In the genomic region with DNA sequence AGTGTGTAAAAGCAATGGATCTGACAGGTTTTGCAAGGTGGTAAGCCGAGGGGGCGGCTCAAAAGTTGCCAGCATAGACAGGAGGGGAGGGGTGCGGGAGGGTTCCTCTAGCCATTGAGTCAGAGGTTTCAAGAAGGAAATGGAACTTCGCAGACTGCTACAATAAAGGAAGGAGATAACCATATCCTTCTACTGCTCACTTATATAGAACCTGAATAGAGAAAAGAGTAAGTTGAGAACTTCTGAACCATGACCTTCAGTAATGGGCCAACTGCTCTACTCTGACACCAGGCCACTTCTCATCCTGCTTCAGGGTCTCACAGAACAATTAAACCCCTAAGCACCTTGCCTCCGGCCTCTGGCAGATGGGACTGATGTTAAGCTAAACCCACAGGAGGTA, we compare ENCODE assay signal across 8 cellular contexts. TPM values are rescaled to one million over a fixed set of nuclear protein-coding genes. Genes with fewer than 3 reads are reported as not detected.
DNase-seq lines count a peak whose midpoint lies in the region; ATAC-seq and TF ChIP-seq lines count a peak whose summit lies in the region.

No MANE protein-coding gene starts in this region.

- H3K79me1 ChIP-seq in mesenchymal stem cell (replicated peaks; ENCODE audit: low read length, poor library complexity, severe bottlenecking): no peaks in the 10 kb centered on the region

- H3K9me2 ChIP-seq in MM.1S (replicated peaks; ENCODE audit: insufficient read depth, low read length) (no peaks in the 10 kb centered on the region), Karpas-422 (replicated peaks; ENCODE audit: insufficient read depth, low read length) (no peaks in the 10 kb centered on the region)

- no peak overlapping the region for H4K91ac ChIP-seq in mesenchymal stem cell (ENCODE audit: low read length)

- no peak overlapping the region for H2AK5ac ChIP-seq in mesenchymal stem cell (ENCODE audit: low read length, severe bottlenecking)

- H2BK12ac ChIP-seq in mesenchymal stem cell (ENCODE audit: low read length in 2 of 2): no peak overlapping the region

- no peaks in the 10 kb centered on the region for H3K79me2 ChIP-seq in MM.1S (ENCODE audit: low read length)
- H3K79me2 ChIP-seq in Karpas-422 (ENCODE audit: low read length): no peaks in the 10 kb centered on the region

- DNase-seq in MM.1S (peak; percentile 49), mesenchymal stem cell (no peak), foreskin melanocyte (no peak), DMS 273 treated with DMSO at 0.1 percent for 48 hours (lab: John Stamatoyannopoulos, UW) (no peak), OCI-M2 (lab: John Stamatoyannopoulos, UW; ENCODE audit: unreplicated experiment) (no peak), Karpas-422 (no peak)

- H3K4me1 ChIP-seq in MM.1S (ENCODE audit: low read length) (0 out of 2 replicates have a peak, but pooled peaks cover 8% of the 10 kb centered on the region), mesenchymal stem cell (ENCODE audit: control insufficient read depth, insufficient read depth, low read depth, low read length) (peaks cover 8% of the 10 kb centered on the region), Karpas-422 (ENCODE audit: low read length) (peaks cover 24% of the 10 kb centered on the region)

- H3K9me3 ChIP-seq in MM.1S (replicated peaks; ENCODE audit: insufficient read depth, low read length) (no peaks in the 10 kb centered on the region), mesenchymal stem cell (ENCODE audit: control insufficient read depth, low read length) (no peaks in the 10 kb centered on the region), Karpas-422 (ENCODE audit: low read length) (no peaks in the 10 kb centered on the region)

- H3K4me2 ChIP-seq in MM.1S (ENCODE audit: low read depth, low read length) (peak overlapping the region; percentile 24; the same call in 1 of the 2 replicates), mesenchymal stem cell (ENCODE audit: low read length, poor library complexity, severe bottlenecking) (no peak overlapping the region), Karpas-422 (ENCODE audit: low read depth, low read length, poor library complexity, severe bottlenecking) (no peak overlapping the region)

- TF ChIP-seq CTCF in MM.1S (IDR thresholded peaks at IDR 0.05; ENCODE audit: low read length): no peak

- H2AFZ ChIP-seq in MM.1S (ENCODE audit: low read length) (no peak overlapping the region), mesenchymal stem cell (ENCODE audit: low read depth, low read length) (no peak overlapping the region), Karpas-422 (ENCODE audit: low read length) (no peak overlapping the region)

- no peaks in the 10 kb centered on the region for H4K20me1 ChIP-seq in MM.1S (ENCODE audit: insufficient read depth, low read length)
- no peaks in the 10 kb centered on the region for H4K20me1 ChIP-seq in Karpas-422 (ENCODE audit: insufficient read depth, low read depth, low read length)

- H4K8ac ChIP-seq in mesenchymal stem cell (ENCODE audit: low read length): no peak overlapping the region

- H3K27ac ChIP-seq in MM.1S (ENCODE audit: low read length) (peak overlapping the region; percentile 25; the same call in 1 of the 2 replicates), mesenchymal stem cell (ENCODE audit: low read length, poor library complexity, severe bottlenecking) (no peak overlapping the region), Karpas-422 (ENCODE audit: low read length) (no peak overlapping the region)

- H3K14ac ChIP-seq in mesenchymal stem cell (ENCODE audit: low read length in 2 of 2): no peak overlapping the region

- H3K27me3 ChIP-seq in MM.1S (replicated peaks; ENCODE audit: insufficient read depth, low read length) (no peaks in the 10 kb centered on the region), mesenchymal stem cell (ENCODE audit: control insufficient read depth in 1 of 2, insufficient read depth in 1 of 2, low read length in 2 of 2) (no peaks in the 10 kb centered on the region), Karpas-422 (ENCODE audit: low read length) (no peaks in the 10 kb centered on the region)

- H3K36me3 ChIP-seq in MM.1S (replicated peaks; ENCODE audit: insufficient read depth, low read length) (no peaks in the 10 kb centered on the region), mesenchymal stem cell (ENCODE audit: control insufficient read depth in 1 of 2, insufficient read depth in 2 of 2, low read depth in 1 of 2, low read length in 2 of 2) (no peaks in the 10 kb centered on the region), Karpas-422 (ENCODE audit: insufficient read depth, low read length) (no peaks in the 10 kb centered on the region)

- no peak overlapping the region for H2BK15ac ChIP-seq in mesenchymal stem cell (ENCODE audit: low read depth, poor library complexity, severe bottlenecking)

- H3K18ac ChIP-seq in mesenchymal stem cell (ENCODE audit: low read depth in 1 of 2, low read length in 2 of 2): no peak overlapping the region

- H3K23ac ChIP-seq in mesenchymal stem cell (ENCODE audit: low read length in 2 of 2): no peak overlapping the region

- ATAC-seq in GM18511 (IDR thresholded peaks at IDR 0.05; ENCODE audit: unreplicated experiment) (peak; percentile 66), GM21576 (IDR thresholded peaks at IDR 0.05; ENCODE audit: unreplicated experiment) (peak; percentile 70)

- H3K4ac ChIP-seq in mesenchymal stem cell (ENCODE audit: low read depth in 1 of 2, low read length in 2 of 2): no peak overlapping the region

- 86% methylated on average over 3 of the region's 5 CpGs for WGBS in mesenchymal stem cell

- H2BK5ac ChIP-seq in mesenchymal stem cell (ENCODE audit: low read depth, low read length, poor library complexity, severe bottlenecking): no peak overlapping the region

- peak overlapping the region; percentile 39 for H2BK120ac ChIP-seq in mesenchymal stem cell (ENCODE audit: low read depth, low read length)

- no peak overlapping the region for H3K9ac ChIP-seq in MM.1S (ENCODE audit: low read length)
- no peak overlapping the region for H3K9ac ChIP-seq in mesenchymal stem cell (ENCODE audit: low read length)
- H3K9ac ChIP-seq in Karpas-422 (ENCODE audit: low read length): no peak overlapping the region

- H3K4me3 ChIP-seq in MM.1S (ENCODE audit: low read length): no peak overlapping the region
- H3K4me3 ChIP-seq in mesenchymal stem cell (ENCODE audit: insufficient read depth in 1 of 2, low read depth in 1 of 2, low read length in 2 of 2): no peak overlapping the region
- no peak overlapping the region for H3K4me3 ChIP-seq in Karpas-422 (ENCODE audit: low read length)

- H3F3A ChIP-seq in MM.1S (ENCODE audit: insufficient read depth, low read length): no peaks in the 10 kb centered on the region

RNA-seq across cellular contexts. Expression of a gene that starts 26.3 kb away (rescaled TPM):
- polyA plus RNA-seq in mesenchymal stem cell (2013, experiment 1 of 2): 23.6 TPM
- 22.7 TPM for polyA plus RNA-seq in mesenchymal stem cell (2013, experiment 2 of 2)
- 9.9 and 12.6 TPM in 2 replicates for total RNA-seq in Karpas-422 (2014; rRNA removed; shearing (Covaris generic); ENCODE audit: low replicate concordance)
